Comparison of ENCODE assay signal across 1 cellular context in genomic region chr10:29688230-29688634, GRCh38.
A peak's percentile ranks its signal among the peaks of the same experiment; 100 is the strongest.
TF ChIP-seq lines count a peak whose summit lies in the region.

No MANE protein-coding gene starts in this region.

TF ChIP-seq in H1, 55 proteins besides CTCF, POLR2A, EP300 and RAD21 (continued from another document):
- TF ChIP-seq RFX5 (IDR thresholded peaks at IDR 0.05; ENCODE audit: borderline replicate concordance, low read depth, low read length), result no peak
- no peak for TF ChIP-seq ASH2L (IDR thresholded peaks at IDR 0.05; ENCODE audit: low read length)
- TF ChIP-seq ZNF274 (IDR thresholded peaks at IDR 0.05; ENCODE audit: borderline replicate concordance, extremely low read depth, low read length), result no peak
- no peak for TF ChIP-seq KDM4A (IDR thresholded peaks at IDR 0.05; ENCODE audit: low read depth, low read length, severe bottlenecking)
- TF ChIP-seq YY1 (IDR thresholded peaks at IDR 0.05; ENCODE audit: low read depth, low read length), result 0 out of 2 replicates have a peak, but pooled peaks have one; percentile 46
- no peak for TF ChIP-seq JUN (IDR thresholded peaks at IDR 0.05; ENCODE audit: low read depth, low read length)
- TF ChIP-seq, protein P1, sequence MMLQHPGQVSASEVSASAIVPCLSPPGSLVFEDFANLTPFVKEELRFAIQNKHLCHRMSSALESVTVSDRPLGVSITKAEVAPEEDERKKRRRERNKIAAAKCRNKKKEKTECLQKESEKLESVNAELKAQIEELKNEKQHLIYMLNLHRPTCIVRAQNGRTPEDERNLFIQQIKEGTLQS (IDR thresholded peaks at IDR 0.05; ENCODE audit: insufficient read depth, low read depth, low read length), result no peak
- TF ChIP-seq SUZ12 (IDR thresholded peaks at IDR 0.05; ENCODE audit: low read length), result no peak
- TF ChIP-seq SIN3A (conservative IDR thresholded peaks at IDR 0.05 in 1 of 2, IDR thresholded peaks at IDR 0.05 in 1 of 2; ENCODE audit: low read depth in 1 of 2, low read length in 2 of 2), result no peak
- TF ChIP-seq KDM5A (IDR thresholded peaks at IDR 0.05; ENCODE audit: low read length), result no peak
- peak; percentile 15; the same call in 1 of the 2 replicates for TF ChIP-seq KDM1A (IDR thresholded peaks at IDR 0.05; ENCODE audit: borderline replicate concordance, low read length)
- TF ChIP-seq, protein P2, sequence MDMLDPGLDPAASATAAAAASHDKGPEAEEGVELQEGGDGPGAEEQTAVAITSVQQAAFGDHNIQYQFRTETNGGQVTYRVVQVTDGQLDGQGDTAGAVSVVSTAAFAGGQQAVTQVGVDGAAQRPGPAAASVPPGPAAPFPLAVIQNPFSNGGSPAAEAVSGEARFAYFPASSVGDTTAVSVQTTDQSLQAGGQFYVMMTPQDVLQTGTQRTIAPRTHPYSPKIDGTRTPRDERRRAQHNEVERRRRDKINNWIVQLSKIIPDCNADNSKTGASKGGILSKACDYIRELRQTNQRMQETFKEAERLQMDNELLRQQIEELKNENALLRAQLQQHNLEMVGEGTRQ (IDR thresholded peaks at IDR 0.05; ENCODE audit: low read length), result peak; percentile 51; the same call in 1 of the 2 replicates
- TF ChIP-seq NANOG (IDR thresholded peaks at IDR 0.05; ENCODE audit: insufficient read depth, low read depth, low read length, poor library complexity, severe bottlenecking), result peak; percentile 56
- TF ChIP-seq SP1 (IDR thresholded peaks at IDR 0.05; ENCODE audit: low read depth, low read length), result 0 out of 2 replicates have a peak, but pooled peaks have one; percentile 18
- peak; percentile 79; the same call in 1 of the 2 replicates for TF ChIP-seq TCF12 (IDR thresholded peaks at IDR 0.05; ENCODE audit: low read depth, low read length)
- TF ChIP-seq HDAC6 (IDR thresholded peaks at IDR 0.05; ENCODE audit: low read depth, low read length), result no peak
- TF ChIP-seq SIX5 (IDR thresholded peaks at IDR 0.05; ENCODE audit: low read depth, low read length), result no peak
- TF ChIP-seq FOSL1 (IDR thresholded peaks at IDR 0.05; ENCODE audit: insufficient read depth, low read depth, low read length), result no peak
- TF ChIP-seq, protein P3, sequence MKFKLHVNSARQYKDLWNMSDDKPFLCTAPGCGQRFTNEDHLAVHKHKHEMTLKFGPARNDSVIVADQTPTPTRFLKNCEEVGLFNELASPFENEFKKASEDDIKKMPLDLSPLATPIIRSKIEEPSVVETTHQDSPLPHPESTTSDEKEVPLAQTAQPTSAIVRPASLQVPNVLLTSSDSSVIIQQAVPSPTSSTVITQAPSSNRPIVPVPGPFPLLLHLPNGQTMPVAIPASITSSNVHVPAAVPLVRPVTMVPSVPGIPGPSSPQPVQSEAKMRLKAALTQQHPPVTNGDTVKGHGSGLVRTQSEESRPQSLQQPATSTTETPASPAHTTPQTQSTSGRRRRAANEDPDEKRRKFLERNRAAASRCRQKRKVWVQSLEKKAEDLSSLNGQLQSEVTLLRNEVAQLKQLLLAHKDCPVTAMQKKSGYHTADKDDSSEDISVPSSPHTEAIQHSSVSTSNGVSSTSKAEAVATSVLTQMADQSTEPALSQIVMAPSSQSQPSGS (IDR thresholded peaks at IDR 0.05; ENCODE audit: low read length), result no peak
- TF ChIP-seq CBX8 (IDR thresholded peaks at IDR 0.05; ENCODE audit: borderline replicate concordance, low read depth, low read length), result no peak
- no peak for TF ChIP-seq CTBP2 (IDR thresholded peaks at IDR 0.05; ENCODE audit: borderline replicate concordance, insufficient read depth, insufficient read length, low read length)
- TF ChIP-seq RNF2 (IDR thresholded peaks at IDR 0.05; ENCODE audit: borderline replicate concordance, low read depth, low read length, missing control alignments, poor library complexity, severe bottlenecking), result no peak
- TF ChIP-seq CREB1 (IDR thresholded peaks at IDR 0.05), result peak; percentile 81
- peak; percentile 49; the same call in 1 of the 2 replicates for TF ChIP-seq TEAD4 (IDR thresholded peaks at IDR 0.05; ENCODE audit: low read depth, low read length)
- no peak for TF ChIP-seq CBX5 (IDR thresholded peaks at IDR 0.05; ENCODE audit: low read depth, low read length)
- no peak for TF ChIP-seq PHF8 (conservative IDR thresholded peaks at IDR 0.05; ENCODE audit: low read depth, low read length)
- TF ChIP-seq BACH1 (IDR thresholded peaks at IDR 0.05; ENCODE audit: low read length), result no peak
- TF ChIP-seq TAF7 (optimal IDR thresholded peaks at IDR 0.05; ENCODE audit: borderline replicate concordance, low read depth, low read length), result no peak
- TF ChIP-seq EZH2 (IDR thresholded peaks at IDR 0.05; ENCODE audit: low read depth, low read length, severe bottlenecking), result no peak
- no peak for TF ChIP-seq EGR1 (IDR thresholded peaks at IDR 0.05; ENCODE audit: borderline replicate concordance, low read depth, low read length)
- TF ChIP-seq SP2 (IDR thresholded peaks at IDR 0.05; ENCODE audit: low read length), result no peak
- no peak for TF ChIP-seq JUND (IDR thresholded peaks at IDR 0.05; ENCODE audit: low read length)
- TF ChIP-seq BRCA1 (IDR thresholded peaks at IDR 0.05; ENCODE audit: low read depth, low read length), result no peak
- no peak for TF ChIP-seq POLR2AphosphoS5 (IDR thresholded peaks at IDR 0.05; ENCODE audit: low read depth, low read length)
- TF ChIP-seq CHD7 (IDR thresholded peaks at IDR 0.05; ENCODE audit: insufficient replicate concordance, low read length), result peak; percentile 53
- TF ChIP-seq HDAC2 (IDR thresholded peaks at IDR 0.05; ENCODE audit: borderline replicate concordance in 1 of 2, low read depth in 2 of 2, low read length in 2 of 2), result 0 out of 4 replicates have a peak, but pooled peaks have one; percentile 32 to 36
- 0 out of 2 replicates have a peak, but pooled peaks have one; percentile 60 for TF ChIP-seq CHD2 (IDR thresholded peaks at IDR 0.05; ENCODE audit: low read length)
- no peak for TF ChIP-seq MAFK (IDR thresholded peaks at IDR 0.05; ENCODE audit: low read depth, low read length)
- TF ChIP-seq CEBPB (IDR thresholded peaks at IDR 0.05; ENCODE audit: low read depth, low read length), result no peak
- TF ChIP-seq GTF2F1 (IDR thresholded peaks at IDR 0.05; ENCODE audit: borderline replicate concordance, low read depth, low read length), result no peak
- TF ChIP-seq SP4 (IDR thresholded peaks at IDR 0.05; ENCODE audit: low read length), result no peak
- no peak for TF ChIP-seq CHD1 (IDR thresholded peaks at IDR 0.05; ENCODE audit: low read depth, low read length)
- TF ChIP-seq, protein P4, sequence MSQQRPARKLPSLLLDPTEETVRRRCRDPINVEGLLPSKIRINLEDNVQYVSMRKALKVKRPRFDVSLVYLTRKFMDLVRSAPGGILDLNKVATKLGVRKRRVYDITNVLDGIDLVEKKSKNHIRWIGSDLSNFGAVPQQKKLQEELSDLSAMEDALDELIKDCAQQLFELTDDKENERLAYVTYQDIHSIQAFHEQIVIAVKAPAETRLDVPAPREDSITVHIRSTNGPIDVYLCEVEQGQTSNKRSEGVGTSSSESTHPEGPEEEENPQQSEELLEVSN (IDR thresholded peaks at IDR 0.05), result no peak
